In genomic region chr1:62385923-62386322, GRCh38 we compare ENCODE assay signal across 18 cellular contexts. TPM values are rescaled to one million over a fixed set of nuclear protein-coding genes. Genes with fewer than 3 reads are reported as not detected.
DNase-seq lines count a peak whose midpoint lies in the region; ATAC-seq, FAIRE-seq and TF ChIP-seq lines count a peak whose summit lies in the region.
"Had no signal": no experiment of that assay in that cellular context is flagged by ENCODE, and none has a peak within 500 bp of the region (broad histone marks: within the 10 kb centered on the region; RNA-seq: fewer than 3 reads in every experiment).

No MANE protein-coding gene starts in this region.

- H3K79me2 ChIP-seq in PC-9 (ENCODE audit: low read depth) (no peaks in the 10 kb centered on the region), HepG2 (ENCODE audit: insufficient read depth, low read length) (no peaks in the 10 kb centered on the region), trophoblast cell (ENCODE audit: control insufficient read depth, insufficient read depth, low read length, poor library complexity) (no peaks in the 10 kb centered on the region)

- in situ Hi-C loops in HepG2 (cut with HindIII; ENCODE audit: extremely low pct_ligation_motif_present, low pct_unique_long_range_greater_than_20kb) = no loop called here

- POLR2A ChIA-PET in PC-9 (lab: Charles Lee; ENCODE audit: unreplicated experiment) (no interaction called here), HepG2 (lab: Yijun Ruan, JAX) (interaction anchor here (1.2 to 1.8 kb wide), 3 partner anchors 11 to 67 kb away, joined by 4 to 6 read pairs (median 5); partner anchors contain the start of gene KANK4), HEK293T (lab: Yijun Ruan, JAX) (interaction anchor here (1.2 kb wide), 1 partner anchor 50 kb away, joined by 5 read pairs; no protein-coding TSS in a partner anchor)

- TF ChIP-seq RAD21 in HepG2 (CRISPR knock-in tag; IDR thresholded peaks at IDR 0.05) = no peak

- H3K4me2 ChIP-seq in PC-9 = peak overlapping the region; percentile 13
- peak overlapping the region; percentile 71 for H3K4me2 ChIP-seq in HepG2 (ENCODE audit: low read depth, low read length)
- no peak overlapping the region for H3K4me2 ChIP-seq in trophoblast cell (ENCODE audit: low read length)

- no peak for TF ChIP-seq EP300 in HepG2 (IDR thresholded peaks at IDR 0.05; ENCODE audit: low read depth in 2 of 2, low read length in 2 of 2)
- TF ChIP-seq EP300 in HepG2 (CRISPR knock-in tag; IDR thresholded peaks at IDR 0.05; ENCODE audit: borderline replicate concordance) = no peak

- CTCF ChIA-PET in PC-9 (lab: Charles Lee) (no interaction called here), HepG2 (lab: Yijun Ruan, JAX; ENCODE audit: low intra/inter-chr PET ratio, low total read pairs) (no interaction called here), HEK293T (lab: Yijun Ruan, JAX) (no interaction called here)

- ATAC-seq in HepG2 = peak; percentile 84
- no peak for ATAC-seq in omental fat pad (ENCODE audit: low FRiP score)
- ATAC-seq in HG03469 (IDR thresholded peaks at IDR 0.05; ENCODE audit: unreplicated experiment) = no peak
- ATAC-seq: K562, SK-N-SH treated with all-trans-retinoic acid at 6 μM for 48 hours had no signal

- no peak overlapping the region for H2BK12ac ChIP-seq in trophoblast cell (ENCODE audit: low read length)

- H4K20me1 ChIP-seq in PC-9 (ENCODE audit: insufficient read depth) (no peaks in the 10 kb centered on the region), HepG2 (ENCODE audit: insufficient read depth, low read length) (no peaks in the 10 kb centered on the region)

- H3K4ac ChIP-seq in trophoblast cell (ENCODE audit: low read depth, low read length) = no peak overlapping the region

- H3K79me1 ChIP-seq in trophoblast cell (ENCODE audit: low read length) = no peaks in the 10 kb centered on the region

- H3K9me2 ChIP-seq in PC-9 (ENCODE audit: insufficient read depth) = no peaks in the 10 kb centered on the region

- no peak overlapping the region for H4K91ac ChIP-seq in trophoblast cell (ENCODE audit: low read depth, low read length)

- H3K9ac ChIP-seq in HepG2 (ENCODE audit: insufficient read depth, low read depth, low read length) (peak overlapping the region; percentile 59), trophoblast cell (ENCODE audit: low read length) (no peak overlapping the region)

- TF ChIP-seq CTCF in PC-9 (conservative IDR thresholded peaks at IDR 0.05) (no peak), HepG2 (CRISPR knock-in tag; IDR thresholded peaks at IDR 0.05) (no peak), type B pancreatic cell (conservative IDR thresholded peaks at IDR 0.05) (no peak), omental fat pad (IDR thresholded peaks at IDR 0.05) (no peak)

- peaks cover 7% of the 10 kb centered on the region for H3K27me3 Mint-ChIP-seq in type B pancreatic cell

- H3K36me3 Mint-ChIP-seq in type B pancreatic cell = no peaks in the 10 kb centered on the region
- H3K36me3 Mint-ChIP-seq: CD14-positive monocyte had no signal

- no peak overlapping the region for H4K12ac ChIP-seq in trophoblast cell (ENCODE audit: low read depth, low read length)

- H4K8ac ChIP-seq in trophoblast cell (ENCODE audit: low read depth, low read length) = no peak overlapping the region

- H2AFZ ChIP-seq in PC-9 (no peak overlapping the region), HepG2 (ENCODE audit: low read length) (peak overlapping the region; percentile 29), trophoblast cell (ENCODE audit: insufficient read depth, low read length, poor library complexity) (no peak overlapping the region)

- no peak overlapping the region for H3K18ac ChIP-seq in trophoblast cell (ENCODE audit: low read length)

- H3K36me3 ChIP-seq in PC-9 (ENCODE audit: low read depth) (no peaks in the 10 kb centered on the region), HepG2 (replicated peaks in 1 of 2; ENCODE audit: control insufficient read depth in 1 of 2, insufficient read depth in 2 of 2, low read length in 2 of 2) (no peaks in the 10 kb centered on the region), trophoblast cell (ENCODE audit: control insufficient read depth in 1 of 2, insufficient read depth in 2 of 2, low read length in 2 of 2) (no peaks in the 10 kb centered on the region)

- no peak for TF ChIP-seq POLR2A in HepG2 (IDR thresholded peaks at IDR 0.05; ENCODE audit: insufficient read depth in 1 of 2, low read depth in 2 of 2, low read length in 2 of 2)

- peak overlapping the region; percentile 56 for H3K27ac Mint-ChIP-seq in type B pancreatic cell
- H3K27ac Mint-ChIP-seq: CD14-positive monocyte had no signal

- no TSS peak for BruUV-seq in PC-9 (replicated peaks; lab: Mats Ljungman, UMichigan)
- BruUV-seq in HepG2 (replicated peaks; lab: Mats Ljungman, UMichigan) = TSS peak; percentile 89

- no peak overlapping the region for H3K14ac ChIP-seq in trophoblast cell (ENCODE audit: low read length)

- intact Hi-C loops in PC-9 (cut with micrococcal nuclease; ENCODE audit: unreplicated experiment) (loop anchor here (5.0 kb wide), 1 partner anchor 99 kb away; no protein-coding TSS in a partner anchor), HepG2 (cut with micrococcal nuclease; ENCODE audit: unreplicated experiment) (no loop called here)

- H2BK5ac ChIP-seq in trophoblast cell (ENCODE audit: low read depth, low read length, poor library complexity) = no peak overlapping the region

- FAIRE-seq in HepG2 (lab: Jason Lieb, UNC) = no peak
- FAIRE-seq: G401.6, H54, K562 had no signal

- H3K4me1 ChIP-seq in PC-9 (replicated peaks; ENCODE audit: insufficient read depth) (peaks cover 48% of the 10 kb centered on the region), HepG2 (ENCODE audit: insufficient read depth, low read length) (peaks cover 40% of the 10 kb centered on the region), trophoblast cell (ENCODE audit: control insufficient read depth in 1 of 2, insufficient read depth in 2 of 2, low read length in 2 of 2) (peaks cover 0 to 2% of the 10 kb centered on the region in 2 experiments)

- DNase-seq in PC-9 (no peak), HepG2 (ENCODE audit: low spot score) (peak; percentile 11), trophoblast cell (peak; percentile 51 to 59), type B pancreatic cell (ENCODE audit: extremely low spot score, unreplicated experiment) (no peak), omental fat pad (ENCODE audit: low spot score) (no peak), HEK293T (ENCODE audit: extremely low spot score) (no peak)
- DNase-seq: AML-193; NCI-H1105 treated with DMSO at 0.1 percent for 48 hours; NCI-H1694 treated with DMSO at 0.1 percent for 48 hours; NCI-H748 treated with DMSO at 0.1 percent for 48 hours; NK-92 treated with Interleukin-12 subunit alpha and Interleukin-12 subunit beta, amount 100 ng/mL, for 24 hours; SHP77 treated with DMSO at 0.1 percent for 48 hours had no signal

- no peak overlapping the region for H3K4me3 ChIP-seq in PC-9
- H3K4me3 ChIP-seq in HepG2 (replicated peaks in 1 of 3; ENCODE audit: insufficient read depth in 1 of 3, low read depth in 2 of 3, low read length in 3 of 3) = peak overlapping the region in 2 of 3 experiments; percentile 38 to 45; a peak in 3 of 6 replicates
- no peak overlapping the region for H3K4me3 ChIP-seq in trophoblast cell (ENCODE audit: low read depth, low read length)
- H3K4me3 ChIP-seq: K562 had no signal

- 23% methylated on average over 5 of the region's 5 CpGs for WGBS in HepG2 (ENCODE audit: low lambda C conversion rate)
- WGBS in trophoblast cell (ENCODE audit: extremely low coverage, insufficient coverage, insufficient read length) = no CpG with 5 or more reads among the region's 5 CpGs

- no peak overlapping the region for H3K23ac ChIP-seq in trophoblast cell (ENCODE audit: low read length)

- H3K9me3 ChIP-seq in PC-9 (ENCODE audit: insufficient read depth, low read depth) (no peaks in the 10 kb centered on the region), HepG2 (ENCODE audit: low read length) (no peaks in the 10 kb centered on the region), trophoblast cell (ENCODE audit: insufficient read depth, low read depth, low read length) (peaks cover 2% of the 10 kb centered on the region)

- H3K27ac ChIP-seq in PC-9 (peak overlapping the region; percentile 28), HepG2 (ENCODE audit: extremely low read length, insufficient read depth, low read length) (peak overlapping the region; percentile 89), trophoblast cell (ENCODE audit: low read depth, low read length) (no peak overlapping the region)

- no peak overlapping the region for H2BK120ac ChIP-seq in trophoblast cell (ENCODE audit: insufficient read depth, low read length, poor library complexity)

- no peak overlapping the region for H3K4me3 Mint-ChIP-seq in type B pancreatic cell
- H3K4me3 Mint-ChIP-seq: CD14-positive monocyte had no signal

- H3F3A ChIP-seq in PC-9 (ENCODE audit: insufficient read depth, low read depth) = peaks cover 17% of the 10 kb centered on the region; the same call in 1 of the 2 replicates

- no peaks in the 10 kb centered on the region for H3K9me3 Mint-ChIP-seq in type B pancreatic cell

- no peak overlapping the region for H2AK5ac ChIP-seq in trophoblast cell (ENCODE audit: low read length)

- H3K27me3 ChIP-seq in PC-9 (ENCODE audit: insufficient read depth, low read depth) (no peaks in the 10 kb centered on the region), HepG2 (ENCODE audit: control insufficient read depth in 1 of 2, insufficient read depth in 2 of 2, low read length in 2 of 2) (no peaks in the 10 kb centered on the region), trophoblast cell (ENCODE audit: insufficient read depth, low read length) (no peaks in the 10 kb centered on the region)

- peaks cover 31% of the 10 kb centered on the region for H3K4me1 Mint-ChIP-seq in type B pancreatic cell (ENCODE audit: unreplicated experiment)
- H3K4me1 Mint-ChIP-seq: CD14-positive monocyte had no signal

RNA-seq across cellular contexts. Expression of gene USP1, which starts 50.9 kb away (rescaled TPM):
- 42.1 and 50.3 TPM in 2 replicates for total RNA-seq in PC-9 (2021)
- total RNA-seq in HepG2 (2016; rRNA removed; fragmentation: Illumina TruSeq; extraction: Trizol) = 64.6 and 91.7 TPM in 2 replicates
- 14.4 and 16.9 TPM in 2 replicates for total RNA-seq in HepG2 (2016; cell fraction: cytosol; rRNA removed; fragmentation: Illumina TruSeq; extraction: Trizol; ENCODE audit: low read depth)
- total RNA-seq in HepG2 (2016; cell fraction: insoluble cytoplasmic fraction; rRNA removed; fragmentation: Illumina TruSeq; extraction: Trizol) = 66.6 and 87.1 TPM in 2 replicates
- 39.3 and 41.3 TPM in 2 replicates for total RNA-seq in HepG2 (2016; cell fraction: membrane; rRNA removed; fragmentation: Illumina TruSeq; extraction: Trizol)
- total RNA-seq in HepG2 (2016; cell fraction: nucleus; rRNA removed; fragmentation: Illumina TruSeq; extraction: Trizol) = 45.6 and 46.4 TPM in 2 replicates
- 5.8 and 9.0 TPM in 2 replicates for polyA plus RNA-seq in HepG2 (2011; rRNA removed)
- polyA plus RNA-seq in HepG2 (2011; cell fraction: cytosol; rRNA removed) = 3.6 and 5.1 TPM in 2 replicates
- polyA plus RNA-seq in HepG2 (2011; cell fraction: nucleus; rRNA removed) = 4.0 and 4.1 TPM in 2 replicates
- 21.2 and 27.7 TPM in 2 replicates for polyA plus RNA-seq in HepG2 (2012)
- polyA plus RNA-seq in HepG2 (2016; cell fraction: cytosol; fragmentation: Illumina TruSeq; extraction: Trizol; ENCODE audit: low read depth) = 4.1 and 4.8 TPM in 2 replicates
- polyA plus RNA-seq in HepG2 (2016; cell fraction: insoluble cytoplasmic fraction; fragmentation: Illumina TruSeq; extraction: Trizol; ENCODE audit: low read depth) = 73.4 and 75.3 TPM in 2 replicates
- polyA plus RNA-seq in HepG2 (2016; cell fraction: membrane; fragmentation: Illumina TruSeq; extraction: Trizol; ENCODE audit: low read depth) = 17.2 and 18.4 TPM in 2 replicates
- 51.3 and 52.0 TPM in 2 replicates for polyA plus RNA-seq in HepG2 (2016; cell fraction: nucleus; fragmentation: Illumina TruSeq; extraction: Trizol; ENCODE audit: insufficient read depth, low read depth)
- polyA minus RNA-seq in HepG2 (2011; rRNA and poly(A)+ RNA removed; ENCODE audit: low replicate concordance) = 2.3 and 6.8 TPM in 2 replicates
- polyA minus RNA-seq in HepG2 (2011; cell fraction: cytosol; rRNA and poly(A)+ RNA removed) = 11.4 and 14.2 TPM in 2 replicates
- 13.3 and 14.3 TPM in 2 replicates for polyA minus RNA-seq in HepG2 (2011; cell fraction: nucleus; rRNA and poly(A)+ RNA removed)
- polyA plus RNA-seq in trophoblast cell (2013) = 24.4 and 24.9 TPM in 2 replicates
- 30.4 and 44.2 TPM in 2 replicates for total RNA-seq in type B pancreatic cell (ENCODE audit: low replicate concordance)
- total RNA-seq in omental fat pad = 10 to 100 TPM; 15.1 to 26.2 (median 16.2) TPM

Comparison
In these comparisons a context has a peak if more than half of its experiments do, and no peak if none do; other contexts are left out.
1. DNase-seq: peak in HepG2 (single experiment) and trophoblast cell (2 of 2); none in PC-9 (0 of 2), type B pancreatic cell (single experiment), omental fat pad (single experiment) and HEK293T (single experiment).
2. H3K4me3 ChIP-seq: peak in HepG2 (2 of 3); none in PC-9 (single experiment) and trophoblast cell (single experiment).